In the genomic region with DNA sequence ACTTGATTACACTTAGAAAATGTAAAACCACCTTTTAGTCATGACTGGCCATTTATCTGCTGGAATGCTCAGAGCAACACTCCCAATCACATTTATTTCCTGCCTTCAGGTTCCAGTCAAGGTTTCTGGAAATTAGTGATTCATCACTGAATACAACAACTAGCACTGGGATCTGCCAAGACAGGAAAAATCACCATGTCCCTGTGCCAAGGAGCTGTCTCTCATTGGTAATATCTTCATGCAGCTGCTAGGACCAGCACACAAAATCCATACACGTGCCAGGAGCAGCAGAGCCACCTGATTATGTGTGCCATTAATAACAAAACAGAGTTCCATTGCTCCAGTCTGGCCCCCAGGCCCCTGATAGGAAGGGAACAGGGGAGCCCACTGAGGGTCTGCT, we compare ENCODE assay signal across 23 cellular contexts.
DNase-seq lines count a peak whose midpoint lies in the region; ATAC-seq and TF ChIP-seq lines count a peak whose summit lies in the region.
"Had no signal": no experiment of that assay in that cellular context is flagged by ENCODE, and none has a peak within 500 bp of the region (broad histone marks: within the 10 kb centered on the region; RNA-seq: fewer than 3 reads in every experiment).

No MANE protein-coding gene starts in this region.

- no peaks in the 10 kb centered on the region for H3K36me3 ChIP-seq in adrenal gland (replicated peaks in 1 of 2)
- H3K36me3 ChIP-seq: BLaER1, uterus had no signal

- no peak overlapping the region for H3K27ac Mint-ChIP-seq in activated T-helper 17 cell treated with anti-CD3 and anti-CD28 coated beads, Interleukin-2, amount 50 U/mL, for 72 hours
- H3K27ac Mint-ChIP-seq: activated CD4-positive, alpha-beta T cell treated with anti-CD3 and anti-CD28 coated beads, Interleukin-2, amount 10 ng/mL, durations not matched to agents 7 days and 5 days; activated naive CD8-positive, alpha-beta T cell treated with anti-CD3 and anti-CD28 coated beads, Interleukin-2, amount 50 U/mL, for 24 hours; nephron progenitor cell had no signal

- DNase-seq in HT1080 (ENCODE audit: low read depth) (peak; percentile 23), adrenal gland (peak in 6 of 7 donors; percentile 22 to 60 (median 40)), epithelial cell of prostate (ENCODE audit: low read depth, low spot score) (peak; percentile 33), kidney tubule cell (ENCODE audit: low spot score) (peak; percentile 85), Kasumi-1 (lab: John Stamatoyannopoulos, UW) (no peak)
- DNase-seq: activated CD4-positive, alpha-beta T cell treated with anti-CD3 and anti-CD28 coated beads, Interleukin-2, amount 10 ng/mL, durations not matched to agents 7 days and 5 days; activated naive CD8-positive, alpha-beta T cell treated with anti-CD3 and anti-CD28 coated beads, Interleukin-2, amount 50 U/mL, for 24 hours; activated T-cell treated with anti-CD3 and anti-CD28 coated beads, Interleukin-2, amount 50 U/mL, for 4 hours; DMS153; islet precursor cell; NCI-H1417; NCI-H2081 treated with DMSO at 0.1 percent for 48 hours; nephron progenitor cell; PC-3; posterior cingulate gyrus; stimulated activated CD4-positive, alpha-beta T cell treated with anti-CD3 and anti-CD28 coated beads, Interleukin-15, amount 100 ng/mL, for 24 hours; stimulated activated naive CD4-positive, alpha-beta T cell; uterus had no signal

- H3K27ac ChIP-seq in adrenal gland: no peak overlapping the region
- H3K27ac ChIP-seq in epithelial cell of prostate: peak overlapping the region; percentile 14
- H3K27ac ChIP-seq: BLaER1, coronary artery, uterus had no signal

- no peak overlapping the region for H3K4me3 Mint-ChIP-seq in activated T-helper 17 cell treated with anti-CD3 and anti-CD28 coated beads, Interleukin-2, amount 50 U/mL, for 72 hours
- H3K4me3 Mint-ChIP-seq: activated CD4-positive, alpha-beta T cell treated with anti-CD3 and anti-CD28 coated beads, Interleukin-2, amount 10 ng/mL, durations not matched to agents 7 days and 5 days; activated naive CD8-positive, alpha-beta T cell treated with anti-CD3 and anti-CD28 coated beads, Interleukin-2, amount 50 U/mL, for 24 hours; activated T-cell treated with anti-CD3 and anti-CD28 coated beads, Interleukin-2, amount 50 U/mL, for 4 hours; nephron progenitor cell had no signal

- peaks cover 0 to 3% of the 10 kb centered on the region in 2 donors for H3K4me1 ChIP-seq in adrenal gland (replicated peaks in 1 of 2)
- H3K4me1 ChIP-seq: BLaER1, uterus had no signal

- ATAC-seq in HG02870 (IDR thresholded peaks at IDR 0.05; ENCODE audit: unreplicated experiment) (no peak), HG02981 (IDR thresholded peaks at IDR 0.05; ENCODE audit: unreplicated experiment) (no peak)
- no peak for ATAC-seq in activated T-helper 17 cell treated with anti-CD3 and anti-CD28 coated beads, Interleukin-2, amount 50 U/mL, for 72 hours (replicated peaks)
- ATAC-seq: activated naive CD8-positive, alpha-beta T cell treated with anti-CD3 and anti-CD28 coated beads, Interleukin-2, amount 50 U/mL, for 24 hours; activated T-cell treated with anti-CD3 and anti-CD28 coated beads, Interleukin-2, amount 50 U/mL, for 4 hours; PC-3 had no signal

- no peaks in the 10 kb centered on the region for H3K4me1 Mint-ChIP-seq in activated T-helper 17 cell treated with anti-CD3 and anti-CD28 coated beads, Interleukin-2, amount 50 U/mL, for 72 hours
- H3K4me1 Mint-ChIP-seq: activated naive CD8-positive, alpha-beta T cell treated with anti-CD3 and anti-CD28 coated beads, Interleukin-2, amount 50 U/mL, for 24 hours had no signal

- H3K4me3 ChIP-seq in adrenal gland: no peak overlapping the region
- H3K4me3 ChIP-seq: BLaER1, coronary artery, uterus had no signal

- H3K36me3 Mint-ChIP-seq in activated T-helper 17 cell treated with anti-CD3 and anti-CD28 coated beads, Interleukin-2, amount 50 U/mL, for 72 hours (ENCODE audit: low read depth): no peaks in the 10 kb centered on the region

- WGBS in adrenal gland, 4 donors: 6 to 33% (median 19%) methylated on average over 1 of the region's 1 CpG

- peaks cover 43% of the 10 kb centered on the region for H3K27me3 Mint-ChIP-seq in activated T-helper 17 cell treated with anti-CD3 and anti-CD28 coated beads, Interleukin-2, amount 50 U/mL, for 72 hours

- no peak for TF ChIP-seq POLR2A in adrenal gland (IDR thresholded peaks at IDR 0.05)

- H3K9me3 Mint-ChIP-seq in activated T-helper 17 cell treated with anti-CD3 and anti-CD28 coated beads, Interleukin-2, amount 50 U/mL, for 72 hours: no peaks in the 10 kb centered on the region
- H3K9me3 Mint-ChIP-seq: activated CD4-positive, alpha-beta T cell treated with anti-CD3 and anti-CD28 coated beads, Interleukin-2, amount 10 ng/mL, durations not matched to agents 7 days and 5 days; activated naive CD8-positive, alpha-beta T cell treated with anti-CD3 and anti-CD28 coated beads, Interleukin-2, amount 50 U/mL, for 24 hours; activated T-cell treated with anti-CD3 and anti-CD28 coated beads, Interleukin-2, amount 50 U/mL, for 4 hours; nephron progenitor cell had no signal

- no peak for TF ChIP-seq CTCF in adrenal gland (IDR thresholded peaks at IDR 0.05)

- intact Hi-C loops in adrenal gland (cut with DNase I): no loop called here

- peaks cover 4% of the 10 kb centered on the region for H3K27me3 ChIP-seq in adrenal gland
- H3K27me3 ChIP-seq: BLaER1, uterus had no signal

- no peaks in the 10 kb centered on the region for H3K9me3 ChIP-seq in adrenal gland (replicated peaks in 1 of 3)
- H3K9me3 ChIP-seq: BLaER1, uterus had no signal

Comparison
In these comparisons a context has a peak if more than half of its experiments do, and no peak if none do; other contexts are left out.
1. DNase-seq: peak in HT1080 (single experiment), adrenal gland (6 of 7), epithelial cell of prostate (single experiment) and kidney tubule cell (single experiment); none in Kasumi-1 (0 of 2).